ENCODE assay signal across 12 cellular contexts in genomic region chr2:136019304-136019703, GRCh38. TPM values are rescaled to one million over a fixed set of nuclear protein-coding genes. Genes with fewer than 3 reads are reported as not detected.
A peak's percentile ranks its signal among the peaks of the same experiment; 100 is the strongest.
DNase-seq lines count a peak whose midpoint lies in the region; ATAC-seq and TF ChIP-seq lines count a peak whose summit lies in the region.
"Had no signal": no experiment of that assay in that cellular context is flagged by ENCODE, and none has a peak within 500 bp of the region (broad histone marks: within the 10 kb centered on the region; RNA-seq: fewer than 3 reads in every experiment).

No MANE protein-coding gene starts in this region.

- ATAC-seq in GM18505 (IDR thresholded peaks at IDR 0.05; ENCODE audit: unreplicated experiment): peak; percentile 65
- peak; percentile 56 for ATAC-seq in GM21515 (IDR thresholded peaks at IDR 0.05; ENCODE audit: unreplicated experiment)
- peak; percentile 76 for ATAC-seq in HG03378 (IDR thresholded peaks at IDR 0.05; ENCODE audit: unreplicated experiment)
- no peak for ATAC-seq in sciatic nerve
- ATAC-seq: HCT116, left colon had no signal

- peak; percentile 34 for DNase-seq in germinal center (ENCODE audit: low spot score)
- DNase-seq in T-helper 9 cell: no peak
- no peak for DNase-seq in UCSD-AML1 (lab: John Stamatoyannopoulos, UW; ENCODE audit: unreplicated experiment)
- no peak for DNase-seq in sciatic nerve (ENCODE audit: low spot score)
- no peak for DNase-seq in NCI-H2029 treated with DMSO at 0.1 percent for 48 hours (lab: John Stamatoyannopoulos, UW)
- DNase-seq: activated CD4-positive, alpha-beta T cell treated with anti-CD3 and anti-CD28 coated beads, Interleukin-2, amount 10 ng/mL, durations not matched to agents 7 days and 5 days; left colon; NCI-H1105 treated with DMSO at 0.1 percent for 48 hours had no signal

- intact Hi-C loops in sciatic nerve (cut with DNase I): no loop called here

- no peak for TF ChIP-seq POLR2A in GM18505 (IDR thresholded peaks at IDR 0.05; ENCODE audit: borderline replicate concordance, extremely low read depth, insufficient read depth, insufficient read length)

RNA-seq across cellular contexts. Expression of gene DARS1, which starts 33.9 kb away (rescaled TPM):
- 71.1 TPM for total RNA-seq in sciatic nerve
